ENCODE assay signal across 8 cellular contexts in the genomic region with DNA sequence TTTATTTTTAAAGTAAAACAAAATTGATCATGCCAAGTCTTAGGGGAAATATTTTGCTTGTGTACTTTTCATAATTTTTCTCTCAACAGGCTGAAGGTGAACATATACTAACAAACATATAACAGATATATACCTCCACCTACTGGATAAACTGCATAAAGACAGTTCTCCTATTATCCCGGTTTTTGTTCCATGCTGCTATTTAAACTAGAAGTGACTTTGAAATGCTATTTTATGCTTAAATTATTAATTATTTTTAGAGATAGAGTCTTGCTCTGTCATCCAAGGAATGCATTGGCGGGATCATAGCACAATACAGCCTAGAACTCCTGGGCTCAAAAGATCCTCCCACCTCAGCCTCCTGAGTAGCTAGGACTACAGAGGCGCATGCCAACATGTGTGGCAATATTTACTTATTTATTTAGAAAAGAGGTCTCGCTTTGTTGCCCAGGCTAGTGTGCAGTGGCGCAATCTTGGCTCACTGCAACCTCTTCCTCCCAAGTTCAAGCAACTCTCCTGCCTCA. TPM values are rescaled to one million over a fixed set of nuclear protein-coding genes. Genes with fewer than 3 reads are reported as not detected.
DNase-seq lines count a peak whose midpoint lies in the region; ATAC-seq and TF ChIP-seq lines count a peak whose summit lies in the region.

No MANE protein-coding gene starts in this region.

- H3K27ac ChIP-seq in AG04450 (ENCODE audit: low read depth, low read length), result no peak overlapping the region

- CTCF ChIA-PET in AG04450 (lab: Charles Lee), result interaction anchor here (0.9 to 8.5 kb wide), 7 partner anchors 15 to 225 kb away, joined by 3 to 359 read pairs (median 13); a partner anchor contains a TSS

- H3K9me3 ChIP-seq in AG04450 (ENCODE audit: control insufficient read depth, insufficient read depth, low read length), result no peaks in the 10 kb centered on the region

- DNase-seq in AG04450 (ENCODE audit: low read depth, low spot score) (no peak), HT-29 (ENCODE audit: low spot score) (peak; percentile 65), RPMI7951 (ENCODE audit: low read depth) (peak; percentile 46), fibroblast of pulmonary artery (ENCODE audit: low read depth) (peak; percentile 73), sciatic nerve (ENCODE audit: low spot score) (no peak)

- ATAC-seq in GM18505 (IDR thresholded peaks at IDR 0.05; ENCODE audit: unreplicated experiment) (peak; percentile 52), sciatic nerve (peak; percentile 46), GM19463 (IDR thresholded peaks at IDR 0.05; ENCODE audit: unreplicated experiment) (no peak), HG03571 (IDR thresholded peaks at IDR 0.05; ENCODE audit: unreplicated experiment) (no peak)

- intact Hi-C loops in sciatic nerve (cut with DNase I), result loop anchor here (5.0 to 10.0 kb wide), 2 partner anchors 182 to 211 kb away; no protein-coding TSS in a partner anchor

- POLR2A ChIA-PET in AG04450 (lab: Yijun Ruan, JAX), result no interaction called here

- TF ChIP-seq CTCF in AG04450 (IDR thresholded peaks at IDR 0.05; ENCODE audit: low read depth, low read length) (peak; percentile 60), fibroblast of pulmonary artery (IDR thresholded peaks at IDR 0.05; ENCODE audit: low read length, missing control alignments) (peak; percentile 51)

- H3K4me3 ChIP-seq in AG04450 (ENCODE audit: low read depth, low read length) (no peak overlapping the region), fibroblast of pulmonary artery (replicated peaks; ENCODE audit: low read depth, low read length) (no peak overlapping the region)

- TF ChIP-seq POLR2A in GM18505 (IDR thresholded peaks at IDR 0.05; ENCODE audit: borderline replicate concordance, extremely low read depth, insufficient read depth, insufficient read length), result no peak

- no peaks in the 10 kb centered on the region for H3K27me3 ChIP-seq in AG04450 (ENCODE audit: control insufficient read depth, insufficient read depth, low read length)

RNA-seq across cellular contexts. Expression of a gene that starts 49.8 kb away (rescaled TPM):
- 1.2 and 1.9 TPM in 2 replicates for polyA plus RNA-seq in AG04450 (2011; rRNA removed)
- polyA minus RNA-seq in AG04450 (2011; rRNA and poly(A)+ RNA removed), result 1.4 and 2.6 TPM in 2 replicates
- total RNA-seq in HT-29 (2014; rRNA removed; shearing (Covaris generic)), result 0.25 and 3.6 TPM in 2 replicates
- 8.6 and 10.5 TPM in 2 replicates for total RNA-seq in RPMI7951 (2014; rRNA removed; shearing (Covaris generic))
- 25.1 TPM for total RNA-seq in sciatic nerve

Comparison
In these comparisons a context has a peak if more than half of its experiments do, and no peak if none do; other contexts are left out.
1. DNase-seq: peak in HT-29 (single experiment), RPMI7951 (single experiment) and fibroblast of pulmonary artery (single experiment); none in AG04450 (single experiment) and sciatic nerve (single experiment).
2. ATAC-seq: peak in GM18505 (single experiment) and sciatic nerve (single experiment); none in GM19463 (single experiment) and HG03571 (single experiment).